Comparison of ENCODE assay signal across 23 cellular contexts in the genomic region with DNA sequence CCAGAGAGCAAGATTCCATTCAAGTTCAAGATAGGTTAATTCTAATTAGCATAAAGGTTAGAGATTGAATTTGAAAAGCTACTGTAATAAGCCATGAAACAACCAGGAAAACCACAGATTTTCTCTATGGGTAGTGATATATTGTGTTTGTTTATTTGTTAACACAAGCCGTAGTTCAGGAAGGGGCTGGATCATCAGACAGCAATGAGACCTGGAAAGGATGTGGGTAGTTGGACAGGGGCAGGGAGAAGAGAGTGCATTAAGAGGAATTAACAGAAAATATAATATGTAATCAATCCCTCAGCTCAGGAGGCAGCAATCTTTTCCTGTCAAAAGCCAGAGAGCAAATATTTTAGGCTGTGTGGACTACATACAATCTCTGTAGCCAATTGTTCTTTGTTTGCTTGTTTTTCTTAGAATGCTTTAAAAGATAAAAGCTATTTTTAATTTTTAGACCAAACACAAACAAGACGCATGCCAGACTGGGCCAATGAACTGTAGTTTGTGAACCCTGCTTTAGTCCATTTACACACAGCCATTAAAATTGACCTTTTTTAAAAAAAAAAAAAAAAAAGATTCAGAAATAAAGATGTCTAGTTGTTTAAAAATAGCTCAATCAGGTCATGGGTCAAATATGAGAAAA.
A peak's percentile ranks its signal among the peaks of the same experiment; 100 is the strongest.
DNase-seq lines count a peak whose midpoint lies in the region; ATAC-seq and TF ChIP-seq lines count a peak whose summit lies in the region.
"Had no signal": no experiment of that assay in that cellular context is flagged by ENCODE, and none has a peak within 500 bp of the region (broad histone marks: within the 10 kb centered on the region; RNA-seq: fewer than 3 reads in every experiment).

No MANE protein-coding gene starts in this region.

- peaks cover 0 to 5% (median 0%) of the 10 kb centered on the region in 5 donors for H3K27me3 Mint-ChIP-seq in naive thymus-derived CD4-positive, alpha-beta T cell

- H3K27me3 ChIP-seq in naive thymus-derived CD4-positive, alpha-beta T cell (ENCODE audit: control insufficient read depth in 2 of 2, insufficient read depth in 2 of 2, low read length in 2 of 2), result no peaks in the 10 kb centered on the region
- no peaks in the 10 kb centered on the region for H3K27me3 ChIP-seq in H7 (ENCODE audit: control insufficient read depth, insufficient read depth, low read length)
- H3K27me3 ChIP-seq: sigmoid colon had no signal

- H3K36me3 Mint-ChIP-seq in naive thymus-derived CD4-positive, alpha-beta T cell, result no peaks in the 10 kb centered on the region
- H3K36me3 Mint-ChIP-seq: activated naive CD4-positive, alpha-beta T cell treated with anti-CD3 and anti-CD28 coated beads, Interleukin-2, amount 10 ng/mL, durations not matched to agents 7 days and 5 days; brain had no signal

- intact Hi-C loops in naive thymus-derived CD4-positive, alpha-beta T cell (cut with micrococcal nuclease), result no loop called here

- H3K27ac Mint-ChIP-seq in naive thymus-derived CD4-positive, alpha-beta T cell, result no peak overlapping the region
- H3K27ac Mint-ChIP-seq: activated CD8-positive, alpha-beta T cell treated with anti-CD3 and anti-CD28 coated beads, Interleukin-2, amount 10 ng/mL, durations not matched to agents 7 days and 5 days; activated naive CD4-positive, alpha-beta T cell treated with anti-CD3 and anti-CD28 coated beads, Interleukin-2, amount 10 ng/mL, durations not matched to agents 7 days and 5 days had no signal

- peaks cover 0 to 4% (median 0%) of the 10 kb centered on the region in 11 donors for H3K9me3 Mint-ChIP-seq in naive thymus-derived CD4-positive, alpha-beta T cell
- H3K9me3 Mint-ChIP-seq: activated naive CD4-positive, alpha-beta T cell treated with anti-CD3 and anti-CD28 coated beads, Interleukin-2, amount 10 ng/mL, durations not matched to agents 7 days and 5 days; activated T-cell treated with anti-CD3 and anti-CD28 coated beads, Interleukin-2, amount 50 U/mL, for 4 hours; brain had no signal

- POLR2A ChIA-PET in naive thymus-derived CD4-positive, alpha-beta T cell (lab: Charles Lee), result no interaction called here

- H3K4me3 Mint-ChIP-seq in naive thymus-derived CD4-positive, alpha-beta T cell, result no peak overlapping the region
- H3K4me3 Mint-ChIP-seq: activated CD8-positive, alpha-beta T cell treated with anti-CD3 and anti-CD28 coated beads, Interleukin-2, amount 10 ng/mL, durations not matched to agents 7 days and 5 days; activated naive CD4-positive, alpha-beta T cell treated with anti-CD3 and anti-CD28 coated beads, Interleukin-2, amount 10 ng/mL, durations not matched to agents 7 days and 5 days; activated T-cell treated with anti-CD3 and anti-CD28 coated beads, Interleukin-2, amount 50 U/mL, for 4 hours had no signal

- DNase-seq in LHCN-M2 (ENCODE audit: low read depth), result peak; percentile 65
- DNase-seq in astrocyte of the cerebellum (ENCODE audit: low read depth), result peak; percentile 18
- peak; percentile 10 for DNase-seq in left kidney (ENCODE audit: low read depth, low spot score)
- peak; percentile 6 for DNase-seq in renal cortical epithelial cell (ENCODE audit: low read depth)
- DNase-seq in naive thymus-derived CD4-positive, alpha-beta T cell, result no peak
- no peak for DNase-seq in NCI-H82 treated with DMSO at 0.1 percent for 48 hours (lab: John Stamatoyannopoulos, UW; ENCODE audit: unreplicated experiment)
- no peak for DNase-seq in NCI-H345 treated with DMSO at 0.1 percent for 48 hours (lab: John Stamatoyannopoulos, UW; ENCODE audit: unreplicated experiment)
- DNase-seq in H7, result no peak
- DNase-seq: activated CD4-positive, CD25-positive, alpha-beta regulatory T cell; activated CD8-positive, alpha-beta T cell treated with anti-CD3 and anti-CD28 coated beads, Interleukin-2, amount 10 ng/mL, durations not matched to agents 7 days and 5 days; activated naive CD4-positive, alpha-beta T cell treated with anti-CD3 and anti-CD28 coated beads, Interleukin-2, amount 10 ng/mL, durations not matched to agents 7 days and 5 days; activated T-cell treated with anti-CD3 and anti-CD28 coated beads, Interleukin-2, amount 50 U/mL, for 4 hours; AML-193; Caco-2; cortex of kidney; left cardiac atrium; NCI-H1417 treated with DMSO at 0.1 percent for 48 hours; NCI-H774; occipital lobe; PC-9; sigmoid colon; stimulated activated naive CD8-positive, alpha-beta T cell treated with anti-CD3 and anti-CD28 coated beads, Interleukin-15, Interleukin-2, amounts not matched to agents 100 U/mL and 50 U/mL, for 24 hours had no signal

- H3K4me3 ChIP-seq in astrocyte of the cerebellum (ENCODE audit: low read depth, low read length), result no peak overlapping the region
- no peak overlapping the region for H3K4me3 ChIP-seq in naive thymus-derived CD4-positive, alpha-beta T cell (ENCODE audit: low read length)
- no peak overlapping the region for H3K4me3 ChIP-seq in H7 (ENCODE audit: insufficient read depth, low read depth, low read length)
- H3K4me3 ChIP-seq: PC-9, sigmoid colon had no signal

- no peaks in the 10 kb centered on the region for H3K9me3 ChIP-seq in naive thymus-derived CD4-positive, alpha-beta T cell (ENCODE audit: control insufficient read depth in 2 of 3, low read length in 3 of 3)
- H3K9me3 ChIP-seq: Caco-2, sigmoid colon had no signal

- H3K4me1 ChIP-seq in naive thymus-derived CD4-positive, alpha-beta T cell (ENCODE audit: control insufficient read depth in 2 of 2, insufficient read depth in 2 of 2, low read length in 2 of 2), result no peaks in the 10 kb centered on the region

- CTCF ChIA-PET in naive thymus-derived CD4-positive, alpha-beta T cell (lab: Charles Lee), result interaction anchor here (0.7 kb wide), 1 partner anchor 428 kb away, joined by 3 read pairs; no protein-coding TSS in a partner anchor

- no peak for TF ChIP-seq CTCF in astrocyte of the cerebellum (IDR thresholded peaks at IDR 0.05; ENCODE audit: low read depth, low read length, missing control alignments)

- ATAC-seq in naive thymus-derived CD4-positive, alpha-beta T cell, result no peak
- ATAC-seq: activated CD8-positive, alpha-beta T cell treated with anti-CD3 and anti-CD28 coated beads, Interleukin-2, amount 10 ng/mL, durations not matched to agents 7 days and 5 days; activated T-cell treated with anti-CD3 and anti-CD28 coated beads, Interleukin-2, amount 50 U/mL, for 4 hours; left cardiac atrium; stimulated activated naive CD8-positive, alpha-beta T cell treated with anti-CD3 and anti-CD28 coated beads, Interleukin-15, Interleukin-2, amounts not matched to agents 100 U/mL and 50 U/mL, for 24 hours had no signal

- no peaks in the 10 kb centered on the region for H3K36me3 ChIP-seq in naive thymus-derived CD4-positive, alpha-beta T cell (ENCODE audit: control insufficient read depth in 2 of 3, insufficient read depth in 3 of 3, low read length in 3 of 3)
- H3K36me3 ChIP-seq in H7 (replicated peaks; ENCODE audit: control insufficient read depth, insufficient read depth, low read length), result no peaks in the 10 kb centered on the region
- H3K36me3 ChIP-seq: sigmoid colon had no signal

- no peaks in the 10 kb centered on the region for H3K4me1 Mint-ChIP-seq in naive thymus-derived CD4-positive, alpha-beta T cell
- H3K4me1 Mint-ChIP-seq: activated naive CD4-positive, alpha-beta T cell treated with anti-CD3 and anti-CD28 coated beads, Interleukin-2, amount 10 ng/mL, durations not matched to agents 7 days and 5 days had no signal

- in situ Hi-C loops in astrocyte of the cerebellum (cut with HindIII; ENCODE audit: low sequenced_read_pairs), result no loop called here

- H3K27ac ChIP-seq in naive thymus-derived CD4-positive, alpha-beta T cell (ENCODE audit: low read depth, low read length), result no peak overlapping the region
- H3K27ac ChIP-seq: PC-9, sigmoid colon had no signal

Comparison
In these comparisons a context has a peak if more than half of its experiments do, and no peak if none do; other contexts are left out.
1. DNase-seq: peak in LHCN-M2 (single experiment), astrocyte of the cerebellum (single experiment), left kidney (single experiment) and renal cortical epithelial cell (single experiment); none in naive thymus-derived CD4-positive, alpha-beta T cell (0 of 9), NCI-H82 treated with DMSO at 0.1 percent for 48 hours (single experiment), NCI-H345 treated with DMSO at 0.1 percent for 48 hours (single experiment) and H7 (single experiment).